ENCODE assay signal across 15 cellular contexts in the genomic region with DNA sequence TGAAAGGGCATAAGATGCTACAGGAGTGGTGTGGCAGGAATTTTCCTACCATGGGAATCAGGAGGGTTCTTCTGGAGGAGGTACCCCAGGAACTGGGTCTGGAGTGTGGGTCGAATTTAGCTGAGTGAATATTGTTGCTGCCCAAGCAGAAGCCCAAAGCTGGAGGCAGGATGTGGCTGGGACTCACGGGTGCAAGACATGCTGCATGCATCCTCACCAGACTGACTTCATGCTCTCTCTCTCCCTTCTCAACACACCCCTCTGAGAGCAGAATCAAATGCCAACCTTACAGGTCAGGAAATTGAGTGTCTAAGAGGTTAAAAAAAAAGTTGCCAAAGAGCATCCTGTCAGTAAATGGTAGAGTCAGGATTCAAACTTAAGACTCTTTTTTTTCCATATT.
A peak's percentile ranks its signal among the peaks of the same experiment; 100 is the strongest.
DNase-seq lines count a peak whose midpoint lies in the region; ATAC-seq, FAIRE-seq and TF ChIP-seq lines count a peak whose summit lies in the region.
"Had no signal": no experiment of that assay in that cellular context is flagged by ENCODE, and none has a peak within 500 bp of the region (broad histone marks: within the 10 kb centered on the region; RNA-seq: fewer than 3 reads in every experiment).

No MANE protein-coding gene starts in this region.

- no peak overlapping the region for H4K5ac ChIP-seq in H1 (ENCODE audit: insufficient read length, low read depth, low read length)

- no peak overlapping the region for H2AFZ ChIP-seq in H1 (ENCODE audit: low read length)

- H2AK5ac ChIP-seq in H1 (ENCODE audit: low read depth, low read length) = no peak overlapping the region

- POLR2A ChIA-PET in H1 (lab: Charles Lee; ENCODE audit: partially characterized antibody) = no interaction called here

- TF ChIP-seq CTCF in H1 (IDR thresholded peaks at IDR 0.05; ENCODE audit: control extremely low read depth in 1 of 3, insufficient read depth in 1 of 3, low read depth in 1 of 3, low read length in 3 of 3) = no peak

- H3K9ac ChIP-seq in H1 (replicated peaks in 1 of 4; ENCODE audit: extremely low read depth in 1 of 4, low read depth in 3 of 4, low read length in 3 of 4) = no peak overlapping the region

- TF ChIP-seq EP300 in H1 (IDR thresholded peaks at IDR 0.05; ENCODE audit: borderline replicate concordance in 1 of 2, low read depth in 2 of 2, low read length in 2 of 2) = no peak

- H3K79me2 ChIP-seq in H1 (ENCODE audit: control insufficient read depth in 1 of 2, insufficient read depth in 2 of 2, low read length in 2 of 2) = no peaks in the 10 kb centered on the region

- H2BK120ac ChIP-seq in H1 (replicated peaks; ENCODE audit: low read depth, low read length) = no peak overlapping the region

- CTCF ChIA-PET in H1 (lab: Charles Lee; ENCODE audit: partially characterized antibody) = no interaction called here

- H4K20me1 ChIP-seq in H1 (replicated peaks in 1 of 2; ENCODE audit: control insufficient read depth in 1 of 2, insufficient read depth in 2 of 2, low read length in 2 of 2) = no peaks in the 10 kb centered on the region

- no peak for TF ChIP-seq RAD21 in H1 (IDR thresholded peaks at IDR 0.05 in 1 of 2, conservative IDR thresholded peaks at IDR 0.05 in 1 of 2; ENCODE audit: low read depth in 2 of 2, low read length in 2 of 2)

- no peaks in the 10 kb centered on the region for H3K4me1 ChIP-seq in H1 (replicated peaks in 1 of 4; ENCODE audit: control insufficient read depth in 3 of 4, insufficient read depth in 4 of 4, low read length in 3 of 4)

- no peak overlapping the region for H2BK12ac ChIP-seq in H1 (ENCODE audit: low read depth, low read length)

- H3K27ac ChIP-seq in H1 (ENCODE audit: low read depth, low read length) = no peak overlapping the region
- H3K27ac ChIP-seq: lower lobe of right lung had no signal

- H3K27ac Mint-ChIP-seq in T-helper 1 cell treated with Interleukin-12 subunit alpha and Interleukin-12 subunit beta and Interleukin-4 antibody, amounts not matched to agents 30 μg/mL and 1 μg/mL, for 36 hours = peak overlapping the region; percentile 24
- H3K27ac Mint-ChIP-seq: activated B cell treated with CpG ODN at 0.5 μM for 24 hours; stimulated activated memory B cell treated with anti-CD40 and anti-IgM and Interleukin-4, amounts not matched to agents 10 μg/mL and 1 μg/mL and 100 μg/mL, for 72 hours had no signal

- H3K4me1 Mint-ChIP-seq in T-helper 1 cell treated with Interleukin-12 subunit alpha and Interleukin-12 subunit beta and Interleukin-4 antibody, amounts not matched to agents 30 μg/mL and 1 μg/mL, for 36 hours (ENCODE audit: low read depth) = peaks cover 47% of the 10 kb centered on the region

- H3K4me2 ChIP-seq in H1 (ENCODE audit: insufficient read depth in 1 of 2, low read depth in 2 of 2, low read length in 2 of 2) = no peak overlapping the region

- ATAC-seq in HG03342 (IDR thresholded peaks at IDR 0.05; ENCODE audit: unreplicated experiment) (no peak), GM18502 (IDR thresholded peaks at IDR 0.05; ENCODE audit: poor library complexity, unreplicated experiment) (no peak)
- ATAC-seq: PC-3; stimulated activated memory B cell treated with anti-CD40 and anti-IgM and Interleukin-4, amounts not matched to agents 10 μg/mL and 1 μg/mL and 100 μg/mL, for 72 hours had no signal

- no peaks in the 10 kb centered on the region for H3K9me3 Mint-ChIP-seq in T-helper 1 cell treated with Interleukin-12 subunit alpha and Interleukin-12 subunit beta and Interleukin-4 antibody, amounts not matched to agents 30 μg/mL and 1 μg/mL, for 36 hours
- H3K9me3 Mint-ChIP-seq: activated B cell treated with CpG ODN at 0.5 μM for 24 hours; stimulated activated memory B cell treated with anti-CD40 and anti-IgM and Interleukin-4, amounts not matched to agents 10 μg/mL and 1 μg/mL and 100 μg/mL, for 72 hours had no signal

- no peaks in the 10 kb centered on the region for H3K27me3 ChIP-seq in H1 (replicated peaks in 1 of 4; ENCODE audit: control insufficient read depth in 3 of 4, extremely low read depth in 1 of 4, insufficient read depth in 3 of 4, low read length in 3 of 4)

- no peak overlapping the region for H3K23ac ChIP-seq in H1 (ENCODE audit: insufficient read length)

- H4K8ac ChIP-seq in H1 (ENCODE audit: extremely low read depth, insufficient read depth, low read length) = no peak overlapping the region

- no peaks in the 10 kb centered on the region for H3K9me3 ChIP-seq in H1 (ENCODE audit: insufficient read depth in 2 of 2, low read depth in 1 of 2, low read length in 1 of 2)
- H3K9me3 ChIP-seq: lower lobe of right lung had no signal

- no peak overlapping the region for H3K4me3 ChIP-seq in H1 (ENCODE audit: extremely low read depth in 1 of 4, insufficient read depth in 2 of 4, low read depth in 3 of 4, low read length in 4 of 4)
- H3K4me3 ChIP-seq: lower lobe of right lung had no signal

- H3K36me3 Mint-ChIP-seq in T-helper 1 cell treated with Interleukin-12 subunit alpha and Interleukin-12 subunit beta and Interleukin-4 antibody, amounts not matched to agents 30 μg/mL and 1 μg/mL, for 36 hours (ENCODE audit: low read depth) = peaks cover 4% of the 10 kb centered on the region
- H3K36me3 Mint-ChIP-seq: stimulated activated memory B cell treated with anti-CD40 and anti-IgM and Interleukin-4, amounts not matched to agents 10 μg/mL and 1 μg/mL and 100 μg/mL, for 72 hours had no signal

- peak; percentile 26 for DNase-seq in stimulated activated CD4-positive, alpha-beta T cell treated with anti-CD3 and anti-CD28 coated beads, Interleukin-15, amount 100 ng/mL, for 24 hours
- DNase-seq in stimulated activated CD4-positive, alpha-beta T cell treated with anti-CD3 and anti-CD28 coated beads, Interleukin-12 subunit alpha, Interleukin-12 subunit beta, amount 100 ng/mL, for 4 hours = no peak
- DNase-seq in H1 (ENCODE audit: low read depth in 1 of 2, low spot score in 2 of 2) (no peak), NOMO-1 (lab: John Stamatoyannopoulos, UW; ENCODE audit: unreplicated experiment in 2 of 2) (no peak)
- DNase-seq: activated B cell treated with CpG ODN at 0.5 μM for 24 hours, Kasumi-1, lower lobe of right lung, NCI-H1105 treated with DMSO at 0.1 percent for 48 hours, PC-3, right cardiac atrium had no signal

- no peak overlapping the region for H3K14ac ChIP-seq in H1 (ENCODE audit: insufficient read length)

- peak overlapping the region; percentile 35 for H3K4me3 Mint-ChIP-seq in T-helper 1 cell treated with Interleukin-12 subunit alpha and Interleukin-12 subunit beta and Interleukin-4 antibody, amounts not matched to agents 30 μg/mL and 1 μg/mL, for 36 hours
- H3K4me3 Mint-ChIP-seq: activated B cell treated with CpG ODN at 0.5 μM for 24 hours; stimulated activated memory B cell treated with anti-CD40 and anti-IgM and Interleukin-4, amounts not matched to agents 10 μg/mL and 1 μg/mL and 100 μg/mL, for 72 hours had no signal

- no peaks in the 10 kb centered on the region for H3K23me2 ChIP-seq in H1 (ENCODE audit: low read depth, low read length)

- H4K91ac ChIP-seq in H1 (replicated peaks; ENCODE audit: insufficient read length, low read length) = no peak overlapping the region

- no peak overlapping the region for H2BK20ac ChIP-seq in H1 (ENCODE audit: low read length)

- no peaks in the 10 kb centered on the region for H3K79me1 ChIP-seq in H1 (ENCODE audit: low read depth, low read length)

- FAIRE-seq in H1 (lab: Jason Lieb, UNC) = no peak
- FAIRE-seq: islet of Langerhans had no signal

- 79% methylated on average over 2 of the region's 2 CpGs; no CpG with 5 or more reads in 1 of the 2 experiments for WGBS in H1 (ENCODE audit: extremely low coverage in 1 of 2, insufficient coverage in 1 of 2, insufficient read length in 1 of 2, insufficient replicate concordance in 2 of 2, low coverage in 1 of 2, low lambda C conversion rate in 2 of 2, missing lambda C conversion rate in 1 of 2), 2 experiments

- 0 out of 2 replicates have a peak overlapping the region, but pooled peaks have one; percentile 48 for H2BK15ac ChIP-seq in H1 (ENCODE audit: low read length)

- no peak overlapping the region for H3K56ac ChIP-seq in H1 (replicated peaks; ENCODE audit: insufficient read length, low read depth, low read length)

- H3K36me3 ChIP-seq in H1 (ENCODE audit: control insufficient read depth in 2 of 4, insufficient read depth in 4 of 4, low read length in 3 of 4) = no peaks in the 10 kb centered on the region

- H3K4ac ChIP-seq in H1 (replicated peaks; ENCODE audit: insufficient read length, low read depth, low read length) = no peak overlapping the region

- H3K18ac ChIP-seq in H1 (ENCODE audit: extremely low read depth, low read length) = peak overlapping the region; percentile 62; the same call in 1 of the 2 replicates

- no peak overlapping the region for H2BK5ac ChIP-seq in H1 (ENCODE audit: low read depth, low read length)

- TF ChIP-seq POLR2A in H1 (IDR thresholded peaks at IDR 0.05; ENCODE audit: control extremely low read depth in 1 of 2, low read depth in 2 of 2, low read length in 2 of 2) = no peak

- H3K27me3 Mint-ChIP-seq in T-helper 1 cell treated with Interleukin-12 subunit alpha and Interleukin-12 subunit beta and Interleukin-4 antibody, amounts not matched to agents 30 μg/mL and 1 μg/mL, for 36 hours (ENCODE audit: low read depth) = peaks cover 21% of the 10 kb centered on the region
- H3K27me3 Mint-ChIP-seq: activated B cell treated with CpG ODN at 0.5 μM for 24 hours; stimulated activated memory B cell treated with anti-CD40 and anti-IgM and Interleukin-4, amounts not matched to agents 10 μg/mL and 1 μg/mL and 100 μg/mL, for 72 hours had no signal

TF ChIP-seq in H1, 55 proteins besides CTCF, POLR2A, EP300 and RAD21:
- TF ChIP-seq CTBP2 (IDR thresholded peaks at IDR 0.05; ENCODE audit: borderline replicate concordance, insufficient read depth, insufficient read length, low read length) (no peak), RXRA (IDR thresholded peaks at IDR 0.05; ENCODE audit: insufficient read depth, low read depth, low read length) (no peak), KDM5A (IDR thresholded peaks at IDR 0.05; ENCODE audit: low read length) (no peak), POU5F1 (IDR thresholded peaks at IDR 0.05; ENCODE audit: low read depth, low read length) (no peak), SIRT6 (IDR thresholded peaks at IDR 0.05; ENCODE audit: low read length) (no peak), RFX5 (IDR thresholded peaks at IDR 0.05; ENCODE audit: borderline replicate concordance, low read depth, low read length) (no peak)
